Comparison of ENCODE assay signal across 8 cellular contexts in genomic region chr17:34580685-34581445, GRCh38. TPM values are rescaled to one million over a fixed set of nuclear protein-coding genes. Genes with fewer than 3 reads are reported as not detected.
DNase-seq lines count a peak whose midpoint lies in the region; ATAC-seq lines count a peak whose summit lies in the region.

No MANE protein-coding gene starts in this region.

- H3K4me3 Mint-ChIP-seq in T-cell = peak overlapping the region; percentile 49 to 87 (median 57)
- H3K4me3 Mint-ChIP-seq in natural killer cell treated with Interleukin-12 subunit alpha and Interleukin-12 subunit beta and Interleukin-15 and Interleukin-18, amount 100 ng/mL, for 72 hours = no peak overlapping the region

- peaks cover 10 to 19% (median 15%) of the 10 kb centered on the region in 3 donors for H3K4me1 Mint-ChIP-seq in T-cell
- peaks cover 0 to 4% of the 10 kb centered on the region in 2 donors for H3K4me1 Mint-ChIP-seq in natural killer cell treated with Interleukin-12 subunit alpha and Interleukin-12 subunit beta and Interleukin-15 and Interleukin-18, amount 100 ng/mL, for 72 hours (ENCODE audit: low read depth in 2 of 2)

- H3K27me3 Mint-ChIP-seq in T-cell = peaks cover 67 to 79% of the 10 kb centered on the region in 2 donors
- H3K27me3 Mint-ChIP-seq in natural killer cell treated with Interleukin-12 subunit alpha and Interleukin-12 subunit beta and Interleukin-15 and Interleukin-18, amount 100 ng/mL, for 72 hours = peaks cover 56 to 58% of the 10 kb centered on the region in 2 donors

- CTCF ChIA-PET in T-cell (lab: Charles Lee) = no interaction called here

- peak overlapping the region in 1 of 2 donors; percentile 8 for H3K27ac Mint-ChIP-seq in T-cell
- no peak overlapping the region for H3K27ac Mint-ChIP-seq in natural killer cell treated with Interleukin-12 subunit alpha and Interleukin-12 subunit beta and Interleukin-15 and Interleukin-18, amount 100 ng/mL, for 72 hours

- no peaks in the 10 kb centered on the region for H3K9me3 ChIP-seq in iPS-18c (ENCODE audit: control insufficient read depth, insufficient read depth, low read length)

- DNase-seq in NCI-H524 (lab: John Stamatoyannopoulos, UW) (peak; percentile 28 to 54), NCI-H524 treated with DMSO at 0.1 percent for 48 hours (lab: John Stamatoyannopoulos, UW) (no peak), T-cell (peak in 1 of 34 experiments; percentile 11)
- peak; percentile 21 for DNase-seq in stimulated activated naive CD8-positive, alpha-beta T cell treated with anti-CD3 and anti-CD28 coated beads, Interleukin-15, Interleukin-2, amounts not matched to agents 100 U/mL and 50 U/mL, for 24 hours
- DNase-seq in natural killer cell treated with Interleukin-12 subunit alpha and Interleukin-12 subunit beta and Interleukin-15 and Interleukin-18, amount 100 ng/mL, for 72 hours (ENCODE audit: low spot score) = no peak

- POLR2A ChIA-PET in T-cell (lab: Charles Lee) = no interaction called here

- ATAC-seq in T-cell (replicated peaks in 1 of 4) (peak in 2 of 4 experiments; percentile 23 to 36), GM19463 (IDR thresholded peaks at IDR 0.05; ENCODE audit: unreplicated experiment) (no peak), GM19023 (IDR thresholded peaks at IDR 0.05; ENCODE audit: unreplicated experiment) (no peak)
- no peak for ATAC-seq in stimulated activated naive CD8-positive, alpha-beta T cell treated with anti-CD3 and anti-CD28 coated beads, Interleukin-15, Interleukin-2, amounts not matched to agents 100 U/mL and 50 U/mL, for 24 hours
- ATAC-seq in natural killer cell treated with Interleukin-12 subunit alpha and Interleukin-12 subunit beta and Interleukin-15 and Interleukin-18, amount 100 ng/mL, for 72 hours = no peak

- H3K4me3 ChIP-seq in iPS-18c (ENCODE audit: insufficient read depth, low read depth, low read length) = peak overlapping the region; percentile 57

- H3K36me3 Mint-ChIP-seq in T-cell = no peaks in the 10 kb centered on the region
- H3K36me3 Mint-ChIP-seq in natural killer cell treated with Interleukin-12 subunit alpha and Interleukin-12 subunit beta and Interleukin-15 and Interleukin-18, amount 100 ng/mL, for 72 hours = no peaks in the 10 kb centered on the region

- no peaks in the 10 kb centered on the region for H3K9me3 Mint-ChIP-seq in T-cell
- no peaks in the 10 kb centered on the region for H3K9me3 Mint-ChIP-seq in natural killer cell treated with Interleukin-12 subunit alpha and Interleukin-12 subunit beta and Interleukin-15 and Interleukin-18, amount 100 ng/mL, for 72 hours

RNA-seq across cellular contexts. Expression of gene TMEM132E, which starts 1.5 kb away (rescaled TPM):
- under 1 TPM in 4 of 5 donors, not detected in 1; 0.09 to 0.47 (median 0.32) TPM for total RNA-seq in T-cell
- not detected for total RNA-seq in natural killer cell treated with Interleukin-12 subunit alpha and Interleukin-12 subunit beta and Interleukin-15 and Interleukin-18, amount 100 ng/mL, for 72 hours

Comparison
In these comparisons a context has a peak if more than half of its experiments do, and no peak if none do; other contexts are left out.
1. DNase-seq: peak in NCI-H524 (2 of 2) and stimulated activated naive CD8-positive, alpha-beta T cell treated with anti-CD3 and anti-CD28 coated beads, Interleukin-15, Interleukin-2, amounts not matched to agents 100 U/mL and 50 U/mL, for 24 hours (single experiment); none in NCI-H524 treated with DMSO at 0.1 percent for 48 hours (single experiment) and natural killer cell treated with Interleukin-12 subunit alpha and Interleukin-12 subunit beta and Interleukin-15 and Interleukin-18, amount 100 ng/mL, for 72 hours (single experiment).